ENCODE assay signal across 15 cellular contexts in the genomic region with DNA sequence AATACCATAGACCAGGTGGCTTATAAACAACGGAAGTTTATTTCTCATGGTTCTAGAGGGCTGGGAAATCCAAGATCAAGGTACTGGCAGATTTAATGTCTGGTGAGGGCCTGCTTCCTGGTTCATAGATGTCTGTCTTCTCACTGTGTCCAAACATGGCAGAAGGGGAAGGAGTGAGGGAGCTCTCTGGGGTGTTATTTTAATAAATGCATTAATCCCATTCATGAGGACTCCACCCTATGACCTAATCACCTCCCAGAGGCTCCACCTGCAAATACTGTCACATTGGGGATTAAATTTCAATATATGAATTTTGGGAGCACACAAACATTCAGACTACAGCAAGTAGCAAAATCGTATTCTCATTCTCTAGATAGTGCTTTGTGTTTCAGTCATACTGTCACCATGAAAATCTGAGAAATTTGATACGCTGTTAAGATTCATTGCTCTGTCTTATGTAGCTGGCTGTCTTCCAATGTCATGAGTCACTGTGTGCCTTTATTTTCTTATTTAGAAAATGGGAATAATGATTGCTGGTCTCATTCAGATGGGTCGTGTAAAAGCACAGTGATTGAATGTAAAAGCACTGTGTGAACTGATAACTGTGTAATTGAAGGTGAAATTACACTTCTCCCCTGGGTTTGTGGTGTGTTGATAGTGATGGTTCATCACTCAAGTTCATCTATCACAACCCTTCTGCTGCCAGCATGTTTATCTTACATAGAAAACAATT.
DNase-seq lines count a peak whose midpoint lies in the region; ATAC-seq and TF ChIP-seq lines count a peak whose summit lies in the region.
"Had no signal": no experiment of that assay in that cellular context is flagged by ENCODE, and none has a peak within 500 bp of the region (broad histone marks: within the 10 kb centered on the region; RNA-seq: fewer than 3 reads in every experiment).

No MANE protein-coding gene starts in this region.

- DNase-seq in COLO829 (ENCODE audit: low spot score) (peak; percentile 71), RKO (ENCODE audit: low spot score) (peak; percentile 46), fibroblast of peridontal ligament (ENCODE audit: extremely low read depth) (peak; percentile 46), DMS114 treated with DMSO at 0.1 percent for 48 hours (lab: John Stamatoyannopoulos, UW; ENCODE audit: unreplicated experiment) (no peak)
- DNase-seq in effector CD4-positive, alpha-beta T cell = no peak
- DNase-seq in stimulated activated naive CD8-positive, alpha-beta T cell treated with anti-CD3 and anti-CD28 coated beads, Interleukin-15, Interleukin-2, amounts not matched to agents 100 U/mL and 50 U/mL, for 24 hours = no peak
- DNase-seq: activated B cell treated with CpG ODN at 0.5 μM for 24 hours; activated T-cell treated with anti-CD3 and anti-CD28 coated beads, Interleukin-2, amount 50 U/mL, for 4 hours; BE2C; lower lobe of right lung; NCI-H1694 treated with DMSO at 0.1 percent for 48 hours; stimulated activated CD4-positive, alpha-beta T cell treated with anti-CD3 and anti-CD28 coated beads, Interleukin-4, amount 100 ng/mL, for 24 hours had no signal

- ATAC-seq in HG02852 (IDR thresholded peaks at IDR 0.05; ENCODE audit: unreplicated experiment) = no peak
- ATAC-seq in stimulated activated naive CD8-positive, alpha-beta T cell treated with anti-CD3 and anti-CD28 coated beads, Interleukin-15, Interleukin-2, amounts not matched to agents 100 U/mL and 50 U/mL, for 24 hours = no peak
- ATAC-seq: activated T-cell treated with anti-CD3 and anti-CD28 coated beads, Interleukin-2, amount 50 U/mL, for 4 hours; gastroesophageal sphincter; lower lobe of right lung had no signal

- no peak for TF ChIP-seq EP300 in Ishikawa (IDR thresholded peaks at IDR 0.05; ENCODE audit: borderline replicate concordance)

- no peak for TF ChIP-seq RAD21 in Ishikawa (IDR thresholded peaks at IDR 0.05; ENCODE audit: low read depth)

TF ChIP-seq in Ishikawa, 13 proteins besides CTCF, POLR2A, EP300 and RAD21:
- no peak for TF ChIP-seq ZBTB7A (IDR thresholded peaks at IDR 0.05; ENCODE audit: low read depth)
- peak; percentile 84 for TF ChIP-seq NFIC (IDR thresholded peaks at IDR 0.05)
- TF ChIP-seq, protein P1, sequence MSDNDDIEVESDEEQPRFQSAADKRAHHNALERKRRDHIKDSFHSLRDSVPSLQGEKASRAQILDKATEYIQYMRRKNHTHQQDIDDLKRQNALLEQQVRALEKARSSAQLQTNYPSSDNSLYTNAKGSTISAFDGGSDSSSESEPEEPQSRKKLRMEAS (IDR thresholded peaks at IDR 0.05) = no peak

Comparison
In these comparisons a context has a peak if more than half of its experiments do, and no peak if none do; other contexts are left out.
1. DNase-seq: peak in COLO829 (single experiment), RKO (single experiment) and fibroblast of peridontal ligament (single experiment); none in effector CD4-positive, alpha-beta T cell (single experiment), DMS114 treated with DMSO at 0.1 percent for 48 hours (single experiment) and stimulated activated naive CD8-positive, alpha-beta T cell treated with anti-CD3 and anti-CD28 coated beads, Interleukin-15, Interleukin-2, amounts not matched to agents 100 U/mL and 50 U/mL, for 24 hours (single experiment).